In genomic region chrX:17470136-17470535, GRCh38 we compare ENCODE assay signal across 15 cellular contexts.
"Had no signal": no experiment of that assay in that cellular context is flagged by ENCODE, and none has a peak within 500 bp of the region (broad histone marks: within the 10 kb centered on the region; RNA-seq: fewer than 3 reads in every experiment).

No MANE protein-coding gene starts in this region.

- DNase-seq: activated naive CD4-positive, alpha-beta T cell treated with anti-CD3 and anti-CD28 coated beads, Interleukin-2, amount 50 U/mL, for 16 hours; activated T-cell treated with anti-CD3 and anti-CD28 coated beads, Interleukin-2, amount 50 U/mL, for 1 hour; adrenal gland; body of pancreas; cerebellar nuclear complex; left ventricle myocardium superior; mesendoderm; right lobe of liver; stimulated activated CD4-positive, alpha-beta T cell treated with anti-CD3 and anti-CD28 coated beads, Interleukin-12 subunit alpha, Interleukin-12 subunit beta, amount 100 ng/mL, for 4 hours; stimulated activated naive CD4-positive, alpha-beta T cell; T-helper 2 cell; trophoblast cell had no signal

- H3K27ac ChIP-seq: adrenal gland, body of pancreas, esophagus muscularis mucosa, gastroesophageal sphincter, prostate gland, right lobe of liver had no signal

- H3K36me3 ChIP-seq: adrenal gland, esophagus muscularis mucosa, gastroesophageal sphincter, prostate gland, right lobe of liver had no signal

- H3K4me1 ChIP-seq: body of pancreas, prostate gland, right lobe of liver had no signal

- H3K27me3 ChIP-seq: body of pancreas, esophagus muscularis mucosa, gastroesophageal sphincter, right lobe of liver had no signal

- H3K9me3 ChIP-seq: adrenal gland, body of pancreas, esophagus muscularis mucosa, gastroesophageal sphincter, prostate gland, right lobe of liver had no signal

- H3K4me3 ChIP-seq: adrenal gland, body of pancreas, esophagus muscularis mucosa, gastroesophageal sphincter, prostate gland, right lobe of liver had no signal
